In genomic region chr1:111632771-111633170, GRCh38 we compare ENCODE assay signal across 8 cellular contexts. TPM values are rescaled to one million over a fixed set of nuclear protein-coding genes. Genes with fewer than 3 reads are reported as not detected.
DNase-seq lines count a peak whose midpoint lies in the region; ATAC-seq lines count a peak whose summit lies in the region.
"Not testable (repeated sequence)": the region's sequence is repeated elsewhere in the genome, so short reads cannot be mapped to it uniquely, and the experiment has no call there.

No MANE protein-coding gene starts in this region.

- H3K36me3 ChIP-seq in CD4-positive, alpha-beta memory T cell (ENCODE audit: insufficient read depth, low read length) = not testable (repeated sequence)

- POLR2A ChIA-PET in CD4-positive, alpha-beta memory T cell (lab: Charles Lee; ENCODE audit: partially characterized antibody); activated CD4-positive, alpha-beta memory T cell treated with anti-CD3 and anti-CD28 coated beads for 36 hours (lab: Charles Lee): not testable (repeated sequence)
- POLR2A ChIA-PET in T-cell (lab: Charles Lee) = interaction anchor here (0.6 kb wide), 2 partner anchors 40 to 136 kb away, joined by 4 to 9 read pairs; no protein-coding TSS in a partner anchor
- POLR2A ChIA-PET in naive thymus-derived CD8-positive, alpha-beta T cell (lab: Charles Lee) = interaction anchor here (0.7 kb wide), 3 partner anchors 12 to 84 kb away, joined by 3 to 6 read pairs (median 4); no protein-coding TSS in a partner anchor

- peaks cover 62 to 89% (median 80%) of the 10 kb centered on the region in 4 donors for H3K4me1 Mint-ChIP-seq in CD4-positive, alpha-beta memory T cell
- peaks cover 66 to 79% (median 74%) of the 10 kb centered on the region in 3 donors for H3K4me1 Mint-ChIP-seq in IgD-negative memory B cell
- H3K4me1 Mint-ChIP-seq in T-cell = peaks cover 84 to 88% (median 84%) of the 10 kb centered on the region in 3 donors
- H3K4me1 Mint-ChIP-seq in activated CD4-positive, alpha-beta memory T cell treated with anti-CD3 and anti-CD28 coated beads for 36 hours (ENCODE audit: low read depth) = peaks cover 82% of the 10 kb centered on the region
- peaks cover 73% of the 10 kb centered on the region for H3K4me1 Mint-ChIP-seq in activated T-helper 2 cell treated with anti-CD3 and anti-CD28 coated beads, Interferon-gamma antibody, Interleukin-2, Interleukin-4, amounts not matched to agents 10 μg/mL and 5 μg/mL and 100 μg/mL, durations not matched to agents 14 hours and 24 hours and 36 hours (ENCODE audit: low read depth)
- H3K4me1 Mint-ChIP-seq in dendritic cell treated with granulocyte-macrophage colony-stimulating factor and Interleukin-4, amounts not matched to agents 40 ng/mL and 50 ng/mL, for 4 days (ENCODE audit: low read depth) = peaks cover 55% of the 10 kb centered on the region
- peaks cover 33 to 88% (median 78%) of the 10 kb centered on the region in 4 donors for H3K4me1 Mint-ChIP-seq in naive thymus-derived CD8-positive, alpha-beta T cell
- peaks cover 89% of the 10 kb centered on the region for H3K4me1 Mint-ChIP-seq in stimulated activated naive CD8-positive, alpha-beta T cell treated with anti-CD3 and anti-CD28 coated beads, Interleukin-15, Interleukin-2, amounts not matched to agents 100 ng/mL and 50 ng/mL, for 24 hours (ENCODE audit: low read depth)

- H3K4me3 Mint-ChIP-seq in CD4-positive, alpha-beta memory T cell = peak overlapping the region in 5 of 8 donors; percentile 31 to 74 (median 65)
- peak overlapping the region in 3 of 4 donors; percentile 2 to 48 (median 19) for H3K4me3 Mint-ChIP-seq in IgD-negative memory B cell
- H3K4me3 Mint-ChIP-seq in T-cell = peak overlapping the region; percentile 2 to 32 (median 25)
- not testable (repeated sequence) for H3K4me3 Mint-ChIP-seq in activated CD4-positive, alpha-beta memory T cell treated with anti-CD3 and anti-CD28 coated beads for 36 hours; activated T-helper 2 cell treated with anti-CD3 and anti-CD28 coated beads, Interferon-gamma antibody, Interleukin-2, Interleukin-4, amounts not matched to agents 10 μg/mL and 5 μg/mL and 100 μg/mL, durations not matched to agents 14 hours and 24 hours and 36 hours (ENCODE audit: low read depth); dendritic cell treated with granulocyte-macrophage colony-stimulating factor and Interleukin-4, amounts not matched to agents 40 ng/mL and 50 ng/mL, for 4 days; stimulated activated naive CD8-positive, alpha-beta T cell treated with anti-CD3 and anti-CD28 coated beads, Interleukin-15, Interleukin-2, amounts not matched to agents 100 ng/mL and 50 ng/mL, for 24 hours
- H3K4me3 Mint-ChIP-seq in naive thymus-derived CD8-positive, alpha-beta T cell = peak overlapping the region in 6 of 10 donors; percentile 3 to 50 (median 32)

- H3K27ac Mint-ChIP-seq in CD4-positive, alpha-beta memory T cell = peak overlapping the region in 4 of 7 donors; percentile 63 to 89 (median 70)
- H3K27ac Mint-ChIP-seq in IgD-negative memory B cell = peak overlapping the region in 2 of 3 donors; percentile 68 to 78
- H3K27ac Mint-ChIP-seq in T-cell = peak overlapping the region; percentile 50 to 56
- peak overlapping the region; percentile 63 for H3K27ac Mint-ChIP-seq in activated CD4-positive, alpha-beta memory T cell treated with anti-CD3 and anti-CD28 coated beads for 36 hours
- H3K27ac Mint-ChIP-seq in activated T-helper 2 cell treated with anti-CD3 and anti-CD28 coated beads, Interferon-gamma antibody, Interleukin-2, Interleukin-4, amounts not matched to agents 10 μg/mL and 5 μg/mL and 100 μg/mL, durations not matched to agents 14 hours and 24 hours and 36 hours = peak overlapping the region; percentile 53
- peak overlapping the region; percentile 43 for H3K27ac Mint-ChIP-seq in dendritic cell treated with granulocyte-macrophage colony-stimulating factor and Interleukin-4, amounts not matched to agents 40 ng/mL and 50 ng/mL, for 4 days
- H3K27ac Mint-ChIP-seq in naive thymus-derived CD8-positive, alpha-beta T cell = peak overlapping the region in 9 of 10 donors; percentile 3 to 73 (median 26)
- H3K27ac Mint-ChIP-seq in stimulated activated naive CD8-positive, alpha-beta T cell treated with anti-CD3 and anti-CD28 coated beads, Interleukin-15, Interleukin-2, amounts not matched to agents 100 ng/mL and 50 ng/mL, for 24 hours = peak overlapping the region; percentile 23

- H3K27ac ChIP-seq in CD4-positive, alpha-beta memory T cell (ENCODE audit: low read depth, low read length) = not testable (repeated sequence)

- not testable (repeated sequence) for H3K27me3 ChIP-seq in CD4-positive, alpha-beta memory T cell (ENCODE audit: insufficient read depth, low read length)

- not testable (repeated sequence) for ATAC-seq in T-cell (replicated peaks in 1 of 4); naive thymus-derived CD8-positive, alpha-beta T cell

- H3K9me3 ChIP-seq in CD4-positive, alpha-beta memory T cell (ENCODE audit: control insufficient read depth in 1 of 2, low read length in 2 of 2) = not testable (repeated sequence)

- CTCF ChIA-PET in CD4-positive, alpha-beta memory T cell (lab: Charles Lee; ENCODE audit: partially characterized antibody); T-cell (lab: Charles Lee); activated CD4-positive, alpha-beta memory T cell treated with anti-CD3 and anti-CD28 coated beads for 36 hours (lab: Charles Lee): not testable (repeated sequence)

- intact Hi-C loops in CD4-positive, alpha-beta memory T cell (cut with micrococcal nuclease) = loop anchor here (1.0 kb wide), 2 partner anchors 11 to 12 kb away; no protein-coding TSS in a partner anchor
- intact Hi-C loops in activated CD4-positive, alpha-beta memory T cell treated with anti-CD3 and anti-CD28 coated beads for 36 hours (cut with micrococcal nuclease); activated T-helper 2 cell treated with anti-CD3 and anti-CD28 coated beads, Interferon-gamma antibody, Interleukin-2, Interleukin-4, amounts not matched to agents 10 μg/mL and 5 μg/mL and 100 μg/mL, durations not matched to agents 14 hours and 24 hours and 36 hours (cut with micrococcal nuclease); dendritic cell treated with granulocyte-macrophage colony-stimulating factor and Interleukin-4, amounts not matched to agents 40 ng/mL and 50 ng/mL, for 4 days (cut with micrococcal nuclease): not testable (repeated sequence)

- peak overlapping the region in 1 of 2 donors; percentile 1 for H3K4me3 ChIP-seq in CD4-positive, alpha-beta memory T cell (ENCODE audit: low read length in 2 of 2)

- not testable (repeated sequence) for H3K9me3 Mint-ChIP-seq in CD4-positive, alpha-beta memory T cell; IgD-negative memory B cell; T-cell; activated CD4-positive, alpha-beta memory T cell treated with anti-CD3 and anti-CD28 coated beads for 36 hours; activated T-helper 2 cell treated with anti-CD3 and anti-CD28 coated beads, Interferon-gamma antibody, Interleukin-2, Interleukin-4, amounts not matched to agents 10 μg/mL and 5 μg/mL and 100 μg/mL, durations not matched to agents 14 hours and 24 hours and 36 hours; dendritic cell treated with granulocyte-macrophage colony-stimulating factor and Interleukin-4, amounts not matched to agents 40 ng/mL and 50 ng/mL, for 4 days; naive thymus-derived CD8-positive, alpha-beta T cell; stimulated activated naive CD8-positive, alpha-beta T cell treated with anti-CD3 and anti-CD28 coated beads, Interleukin-15, Interleukin-2, amounts not matched to agents 100 ng/mL and 50 ng/mL, for 24 hours

- peaks cover 93% of the 10 kb centered on the region for H3K4me1 ChIP-seq in CD4-positive, alpha-beta memory T cell (ENCODE audit: insufficient read depth, low read length)

- peaks cover 5 to 16% of the 10 kb centered on the region in 2 donors for H3K36me3 Mint-ChIP-seq in CD4-positive, alpha-beta memory T cell
- H3K36me3 Mint-ChIP-seq in IgD-negative memory B cell, T-cell: not testable (repeated sequence)
- peaks cover 15% of the 10 kb centered on the region for H3K36me3 Mint-ChIP-seq in activated CD4-positive, alpha-beta memory T cell treated with anti-CD3 and anti-CD28 coated beads for 36 hours
- H3K36me3 Mint-ChIP-seq in activated T-helper 2 cell treated with anti-CD3 and anti-CD28 coated beads, Interferon-gamma antibody, Interleukin-2, Interleukin-4, amounts not matched to agents 10 μg/mL and 5 μg/mL and 100 μg/mL, durations not matched to agents 14 hours and 24 hours and 36 hours (ENCODE audit: low read depth) = peaks cover 48% of the 10 kb centered on the region
- H3K36me3 Mint-ChIP-seq in dendritic cell treated with granulocyte-macrophage colony-stimulating factor and Interleukin-4, amounts not matched to agents 40 ng/mL and 50 ng/mL, for 4 days (ENCODE audit: low read depth) = peaks cover 39% of the 10 kb centered on the region
- peaks cover 0 to 32% (median 0%) of the 10 kb centered on the region in 3 donors for H3K36me3 Mint-ChIP-seq in naive thymus-derived CD8-positive, alpha-beta T cell
- peaks cover 46% of the 10 kb centered on the region for H3K36me3 Mint-ChIP-seq in stimulated activated naive CD8-positive, alpha-beta T cell treated with anti-CD3 and anti-CD28 coated beads, Interleukin-15, Interleukin-2, amounts not matched to agents 100 ng/mL and 50 ng/mL, for 24 hours (ENCODE audit: low read depth)

- not testable (repeated sequence) for DNase-seq in CD4-positive, alpha-beta memory T cell; T-cell; activated CD4-positive, alpha-beta memory T cell treated with anti-CD3 and anti-CD28 coated beads for 36 hours; activated T-helper 2 cell treated with anti-CD3 and anti-CD28 coated beads, Interferon-gamma antibody, Interleukin-2, Interleukin-4, amounts not matched to agents 10 μg/mL and 5 μg/mL and 100 μg/mL, durations not matched to agents 14 hours and 24 hours and 36 hours (ENCODE audit: low spot score); naive thymus-derived CD8-positive, alpha-beta T cell

- not testable (repeated sequence) for H3K27me3 Mint-ChIP-seq in CD4-positive, alpha-beta memory T cell; IgD-negative memory B cell; T-cell; activated CD4-positive, alpha-beta memory T cell treated with anti-CD3 and anti-CD28 coated beads for 36 hours; activated T-helper 2 cell treated with anti-CD3 and anti-CD28 coated beads, Interferon-gamma antibody, Interleukin-2, Interleukin-4, amounts not matched to agents 10 μg/mL and 5 μg/mL and 100 μg/mL, durations not matched to agents 14 hours and 24 hours and 36 hours (ENCODE audit: low read depth); dendritic cell treated with granulocyte-macrophage colony-stimulating factor and Interleukin-4, amounts not matched to agents 40 ng/mL and 50 ng/mL, for 4 days; naive thymus-derived CD8-positive, alpha-beta T cell; stimulated activated naive CD8-positive, alpha-beta T cell treated with anti-CD3 and anti-CD28 coated beads, Interleukin-15, Interleukin-2, amounts not matched to agents 100 ng/mL and 50 ng/mL, for 24 hours

RNA-seq across cellular contexts. Expression of gene RAP1A, which starts 13.2 kb away (rescaled TPM):
- 100 to 1,000 TPM; 130 to 134 TPM for total RNA-seq in CD4-positive, alpha-beta memory T cell
- 10 to 100 TPM; 67.2 to 85.7 TPM for polyA plus RNA-seq in CD4-positive, alpha-beta memory T cell
- polyA plus RNA-seq in IgD-negative memory B cell = 44.9 TPM
- 100 to 1,000 TPM in 4 of 5 donors, 10 to 100 TPM in 1; 95.0 to 108 (median 103) TPM for total RNA-seq in T-cell
- 100 to 1,000 TPM; 292 to 294 TPM for total RNA-seq in activated CD4-positive, alpha-beta memory T cell treated with anti-CD3 and anti-CD28 coated beads for 36 hours
- 219 TPM in 2 replicates for total RNA-seq in activated T-helper 2 cell treated with anti-CD3 and anti-CD28 coated beads, Interferon-gamma antibody, Interleukin-2, Interleukin-4, amounts not matched to agents 10 μg/mL and 5 μg/mL and 100 μg/mL, durations not matched to agents 14 hours and 24 hours and 36 hours
- total RNA-seq in naive thymus-derived CD8-positive, alpha-beta T cell = 100 to 1,000 TPM; 124 to 130 TPM
- 10 to 100 TPM; 43.4 to 53.9 (median 50.0) TPM for polyA plus RNA-seq in naive thymus-derived CD8-positive, alpha-beta T cell

Comparison
In these comparisons a context has a peak if more than half of its experiments do, and no peak if none do; other contexts are left out.
1. H3K27ac Mint-ChIP-seq: peak in every context shown above with its lines; median percentile 73 in IgD-negative memory B cell; 70 in CD4-positive, alpha-beta memory T cell; 63 in activated CD4-positive, alpha-beta memory T cell treated with anti-CD3 and anti-CD28 coated beads for 36 hours; 53 in T-cell; 53 in activated T-helper 2 cell treated with anti-CD3 and anti-CD28 coated beads, Interferon-gamma antibody, Interleukin-2, Interleukin-4, amounts not matched to agents 10 μg/mL and 5 μg/mL and 100 μg/mL, durations not matched to agents 14 hours and 24 hours and 36 hours; 43 in dendritic cell treated with granulocyte-macrophage colony-stimulating factor and Interleukin-4, amounts not matched to agents 40 ng/mL and 50 ng/mL, for 4 days; 26 in naive thymus-derived CD8-positive, alpha-beta T cell; 23 in stimulated activated naive CD8-positive, alpha-beta T cell treated with anti-CD3 and anti-CD28 coated beads, Interleukin-15, Interleukin-2, amounts not matched to agents 100 ng/mL and 50 ng/mL, for 24 hours.